In the genomic region with DNA sequence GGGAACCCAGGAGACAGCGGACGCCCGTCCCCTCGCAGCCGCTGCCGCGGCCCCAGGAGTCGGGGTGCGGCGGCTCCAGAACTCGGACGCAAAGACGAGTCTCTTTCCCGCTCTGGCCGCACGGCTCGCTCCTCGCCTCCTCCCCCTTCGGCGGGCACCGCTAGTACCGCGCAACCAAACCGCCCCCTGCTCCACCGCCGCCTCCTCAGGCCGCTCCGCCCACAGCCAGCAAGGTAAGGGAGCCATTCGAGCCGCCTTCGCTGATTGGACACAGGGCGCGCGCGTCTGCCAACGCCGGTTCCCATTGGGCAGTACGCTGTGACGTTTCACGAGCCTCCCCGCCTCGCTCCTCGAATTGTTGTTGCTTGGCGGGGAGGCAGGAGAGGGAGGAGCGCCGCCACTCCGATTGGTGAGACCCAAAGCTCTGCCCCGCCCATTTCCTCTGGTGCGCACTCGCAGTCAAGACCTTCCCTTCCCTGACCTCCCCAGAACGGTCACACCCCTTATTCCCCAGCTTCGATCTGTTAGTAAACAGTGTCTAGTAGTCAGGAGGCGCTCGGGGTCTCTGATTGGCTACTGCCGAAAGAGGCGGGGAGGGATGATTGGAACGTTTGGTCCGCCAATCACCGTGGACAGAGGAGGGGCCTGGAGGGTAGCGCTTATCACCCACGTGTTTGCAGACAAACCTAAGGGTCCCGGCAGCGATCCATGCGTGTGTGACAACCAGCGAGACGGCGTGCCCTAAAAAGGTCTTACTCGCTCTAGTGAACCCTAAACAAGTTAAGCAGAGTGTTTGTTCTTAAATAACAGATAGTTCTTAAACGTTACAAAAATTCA, we compare ENCODE assay signal across 8 cellular contexts. TPM values are rescaled to one million over a fixed set of nuclear protein-coding genes. Genes with fewer than 3 reads are reported as not detected.
DNase-seq lines count a peak whose midpoint lies in the region; ATAC-seq, FAIRE-seq and TF ChIP-seq lines count a peak whose summit lies in the region.

A gene (minus strand): TSS at position 170 of the 837 bp plus-strand sequence. CDS start 207 bp downstream, outside the sequence.

- FAIRE-seq in D721Med (lab: Jason Lieb, UNC) (peak; percentile 21), endothelial cell of umbilical vein (lab: Jason Lieb, UNC) (peak; percentile 98)

- TF ChIP-seq POLR2A in endothelial cell of umbilical vein (IDR thresholded peaks at IDR 0.05; ENCODE audit: low read depth, low read length), result peak; percentile 41

- H3K79me2 ChIP-seq in OCI-LY7 (ENCODE audit: insufficient read depth, low read depth, low read length) (peaks cover 15% of the 10 kb centered on the region; the same call in 1 of the 2 replicates), endothelial cell of umbilical vein (ENCODE audit: control insufficient read depth, insufficient read depth, low read length) (no peaks in the 10 kb centered on the region)

- peak within 1 kb of the TSS; percentile 90 for H3K9ac ChIP-seq in endothelial cell of umbilical vein (replicated peaks; ENCODE audit: extremely low read depth, insufficient read depth, low read length)

- BruUV-seq in OCI-LY7 (replicated peaks; lab: Mats Ljungman, UMichigan), result no TSS peak
- BruUV-seq in endothelial cell of umbilical vein (replicated peaks; lab: Mats Ljungman, UMichigan), result TSS peak; percentile 70

- H3K9me1 ChIP-seq in endothelial cell of umbilical vein (replicated peaks; ENCODE audit: control insufficient read depth, extremely low read depth, insufficient read depth, low read length), result no peaks in the 10 kb centered on the region

- intact Hi-C loops in OCI-LY7 (cut with micrococcal nuclease; ENCODE audit: unreplicated experiment) (loop anchor here (1.0 to 10.0 kb wide), 5 partner anchors 36 to 663 kb away; a partner anchor contains a TSS), endothelial cell of umbilical vein (cut with micrococcal nuclease) (loop anchor here (1.0 to 10.0 kb wide), 7 partner anchors 54 to 354 kb away; a partner anchor contains a TSS)

- H3K9me2 ChIP-seq in OCI-LY7 (ENCODE audit: insufficient read depth, low read length), result no peaks in the 10 kb centered on the region

- peaks cover 32% of the 10 kb centered on the region for H3K4me1 ChIP-seq in OCI-LY7 (ENCODE audit: insufficient read depth, low read length, poor library complexity, severe bottlenecking)
- peaks cover 22% of the 10 kb centered on the region for H3K4me1 ChIP-seq in endothelial cell of umbilical vein (ENCODE audit: control insufficient read depth, extremely low read depth, insufficient read depth, low read length)

- no peak for TF ChIP-seq CTCF in D721Med (IDR thresholded peaks at IDR 0.05; ENCODE audit: insufficient read depth, missing control alignments)
- TF ChIP-seq CTCF in OCI-LY7 (conservative IDR thresholded peaks at IDR 0.05; ENCODE audit: low read length), result no peak
- no peak for TF ChIP-seq CTCF in endothelial cell of umbilical vein (IDR thresholded peaks at IDR 0.05; ENCODE audit: extremely low read depth in 1 of 2, insufficient read depth in 1 of 2, low read depth in 1 of 2, low read length in 2 of 2)

- ATAC-seq in GM21526 (IDR thresholded peaks at IDR 0.05; ENCODE audit: low FRiP score, unreplicated experiment), result peak; percentile 85

- H3K27ac ChIP-seq in OCI-LY7 (ENCODE audit: low read depth, low read length, poor library complexity, severe bottlenecking), result peak within 1 kb of the TSS; percentile 78
- H3K27ac ChIP-seq in endothelial cell of umbilical vein (ENCODE audit: insufficient read depth, low read depth, low read length), result peak within 1 kb of the TSS; percentile 75

- peak; percentile 41 for DNase-seq in D721Med (ENCODE audit: insufficient read length, low spot score)
- DNase-seq in HuH-7.5 (ENCODE audit: low spot score), result peak; percentile 85
- DNase-seq in OCI-LY7 (ENCODE audit: low spot score), result peak; percentile 100
- DNase-seq in activated T-cell treated with anti-CD3 and anti-CD28 coated beads for 1 hour (ENCODE audit: low read depth), result peak; percentile 99
- DNase-seq in endothelial cell of umbilical vein (ENCODE audit: low read depth, low spot score), result peak; percentile 100
- DNase-seq in midbrain (lab: John Stamatoyannopoulos, UW), result peak; percentile 100
- DNase-seq in stimulated activated CD8-positive, alpha-beta memory T cell treated with anti-CD3 and anti-CD28 coated beads, Interleukin-2, amount 100 ng/mL, for 1 hour (ENCODE audit: low read depth in 2 of 2), result peak; percentile 97 to 100

- CTCF ChIA-PET in OCI-LY7 (lab: Charles Lee; ENCODE audit: unreplicated experiment), result interaction anchor here (0.6 to 0.7 kb wide), 2 partner anchors 26 to 54 kb away, joined by 3 read pairs; no protein-coding TSS in a partner anchor
- CTCF ChIA-PET in endothelial cell of umbilical vein (lab: Charles Lee), result interaction anchor here (0.9 to 6.4 kb wide), 19 partner anchors 9 to 302 kb away, joined by 3 to 46 read pairs (median 3); a partner anchor contains a TSS

- peak within 1 kb of the TSS; percentile 83 for H3K4me3 ChIP-seq in OCI-LY7 (ENCODE audit: low read depth, low read length, poor library complexity, severe bottlenecking)
- peak within 1 kb of the TSS; percentile 68 to 100 (median 71) for H3K4me3 ChIP-seq in endothelial cell of umbilical vein (replicated peaks in 1 of 3; ENCODE audit: insufficient read depth in 1 of 3, low read depth in 1 of 3, low read length in 3 of 3)

- dilution Hi-C loops in endothelial cell of umbilical vein (cut with MboI; ENCODE audit: extremely low pct_ligation_motif_present, low sequenced_read_pairs), result no loop called here

- H3K9me3 ChIP-seq in OCI-LY7 (ENCODE audit: low read length) (no peaks in the 10 kb centered on the region; the same call in 1 of the 2 replicates), endothelial cell of umbilical vein (replicated peaks; ENCODE audit: control insufficient read depth, insufficient read depth, low read length) (no peaks in the 10 kb centered on the region)

- H2AFZ ChIP-seq in OCI-LY7 (ENCODE audit: low read length) (peak within 1 kb of the TSS; percentile 85), endothelial cell of umbilical vein (ENCODE audit: low read depth, low read length) (peak within 1 kb of the TSS; percentile 85)

- H3K36me3 ChIP-seq in OCI-LY7 (ENCODE audit: insufficient read depth, low read length) (no peaks in the 10 kb centered on the region; the same call in 1 of the 2 replicates), endothelial cell of umbilical vein (ENCODE audit: control insufficient read depth in 2 of 2, extremely low read depth in 1 of 2, insufficient read depth in 2 of 2, low read length in 2 of 2) (no peaks in the 10 kb centered on the region)

- H4K20me1 ChIP-seq in OCI-LY7 (ENCODE audit: insufficient read depth, low read length) (no peaks in the 10 kb centered on the region), endothelial cell of umbilical vein (replicated peaks; ENCODE audit: control insufficient read depth, extremely low read depth, insufficient read depth, low read length) (no peaks in the 10 kb centered on the region)

- no peaks in the 10 kb centered on the region for H3K27me3 ChIP-seq in endothelial cell of umbilical vein (ENCODE audit: control insufficient read depth in 2 of 2, insufficient read depth in 2 of 2, low read length in 2 of 2)

- POLR2A ChIA-PET in OCI-LY7 (lab: Charles Lee) (interaction anchor here (0.5 to 2.0 kb wide), 9 partner anchors 12 to 411 kb away, joined by 3 to 14 read pairs (median 4); a partner anchor contains a TSS), endothelial cell of umbilical vein (lab: Charles Lee) (interaction anchor here (0.6 to 0.9 kb wide), 2 partner anchors 53 to 663 kb away, joined by 3 to 7 read pairs; a partner anchor contains a TSS)

- peak within 1 kb of the TSS; percentile 97 for H3K4me2 ChIP-seq in OCI-LY7 (ENCODE audit: low read length)
- peak within 1 kb of the TSS; percentile 93 for H3K4me2 ChIP-seq in endothelial cell of umbilical vein (ENCODE audit: insufficient read depth, low read length)

TF ChIP-seq in endothelial cell of umbilical vein, 7 proteins besides CTCF, POLR2A, EP300 and RAD21:
- TF ChIP-seq MYC (IDR thresholded peaks at IDR 0.05; ENCODE audit: low read depth, low read length) (peak; percentile 8), EZH2 (IDR thresholded peaks at IDR 0.05; ENCODE audit: borderline replicate concordance, low read depth, low read length, severe bottlenecking) (no peak), GATA2 (IDR thresholded peaks at IDR 0.05; ENCODE audit: insufficient read depth, insufficient read length, low read depth, low read length) (no peak)
- TF ChIP-seq, protein P1, sequence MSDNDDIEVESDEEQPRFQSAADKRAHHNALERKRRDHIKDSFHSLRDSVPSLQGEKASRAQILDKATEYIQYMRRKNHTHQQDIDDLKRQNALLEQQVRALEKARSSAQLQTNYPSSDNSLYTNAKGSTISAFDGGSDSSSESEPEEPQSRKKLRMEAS (IDR thresholded peaks at IDR 0.05; ENCODE audit: insufficient read depth, insufficient read length), result peak; percentile 96

RNA-seq across cellular contexts. Expression of the gene that starts here (rescaled TPM):
- 9.0 and 9.6 TPM in 2 replicates for total RNA-seq in OCI-LY7 (2014; rRNA removed; shearing (Covaris generic))
- 12.7 and 14.3 TPM in 2 replicates for total RNA-seq in OCI-LY7 (2022)
- 5.4 and 8.8 TPM in 2 replicates for total RNA-seq in endothelial cell of umbilical vein
- 2.6 and 2.9 TPM in 2 replicates for polyA plus RNA-seq in endothelial cell of umbilical vein
- polyA plus RNA-seq in endothelial cell of umbilical vein (2011; cell fraction: cytosol; rRNA removed), result 3.0 and 3.3 TPM in 2 replicates
- polyA plus RNA-seq in endothelial cell of umbilical vein (2011; cell fraction: nucleus; rRNA removed), result 7.9 and 8.5 TPM in 2 replicates
- 3.6 and 4.2 TPM in 2 replicates for polyA plus RNA-seq in endothelial cell of umbilical vein (2012)
- polyA minus RNA-seq in endothelial cell of umbilical vein, result 6.9 TPM in 2 replicates
- 7.1 TPM for polyA minus RNA-seq in endothelial cell of umbilical vein (2011; cell fraction: cytosol; rRNA and poly(A)+ RNA removed)
- polyA minus RNA-seq in endothelial cell of umbilical vein (2011; cell fraction: nucleus; rRNA and poly(A)+ RNA removed), result 12.5 and 15.5 TPM in 2 replicates

Comparison
In these comparisons a context has a peak if more than half of its experiments do, and no peak if none do; other contexts are left out.
1. Peak in every context shown above with its lines: DNase-seq, ATAC-seq, H3K4me3 ChIP-seq and H3K27ac ChIP-seq.
2. DNase-seq: peak in every context shown above with its lines; median percentile 100 in OCI-LY7; 100 in endothelial cell of umbilical vein; 100 in midbrain; 99 in activated T-cell treated with anti-CD3 and anti-CD28 coated beads for 1 hour; 98 in stimulated activated CD8-positive, alpha-beta memory T cell treated with anti-CD3 and anti-CD28 coated beads, Interleukin-2, amount 100 ng/mL, for 1 hour; 85 in HuH-7.5; 41 in D721Med.